In the genomic region with DNA sequence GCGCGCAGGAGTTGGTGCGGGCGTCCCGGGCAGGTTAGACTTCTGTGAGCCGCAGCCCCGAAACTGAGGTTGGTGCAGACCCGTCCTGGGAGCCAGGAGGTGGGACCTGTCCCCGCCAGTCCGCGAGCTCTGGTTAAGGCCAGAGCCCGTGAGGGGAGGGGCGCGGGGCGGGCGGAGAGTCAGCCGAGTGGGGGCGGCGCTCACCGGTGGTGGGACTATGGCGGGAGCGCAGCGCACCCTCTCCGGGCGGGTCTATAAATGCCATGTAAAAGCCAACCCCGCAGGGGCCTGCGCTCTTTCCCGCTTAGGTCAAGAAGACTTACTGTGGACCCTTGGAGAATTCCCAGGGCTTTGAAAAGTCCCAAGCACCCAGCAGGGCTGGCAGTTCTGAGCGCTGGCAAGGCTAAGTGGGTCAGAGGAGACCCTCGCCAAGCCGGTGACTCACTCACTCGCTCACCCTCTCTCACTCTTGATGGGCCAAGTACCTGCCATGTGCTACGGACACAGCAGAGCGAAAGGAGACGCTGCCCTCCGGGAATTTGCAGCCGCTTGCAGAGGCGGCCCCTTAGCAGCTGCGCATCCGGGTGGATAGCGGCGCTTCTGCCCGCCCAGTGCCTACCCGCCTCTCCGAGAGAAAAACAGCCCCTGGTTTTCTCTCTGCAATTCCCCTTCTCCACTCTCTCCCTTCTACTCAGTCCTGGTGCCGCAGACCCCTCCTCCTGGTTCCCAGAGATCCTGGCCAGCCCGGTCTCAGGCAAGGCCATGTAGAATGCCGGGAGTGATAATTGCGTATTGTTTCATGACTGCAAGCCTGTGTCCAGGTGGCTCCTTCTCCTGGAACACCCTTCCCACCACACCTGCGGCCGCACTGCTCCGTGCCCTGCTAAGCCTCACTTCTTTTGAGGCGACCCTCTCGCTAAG, we compare ENCODE assay signal across 9 cellular contexts. TPM values are rescaled to one million over a fixed set of nuclear protein-coding genes. Genes with fewer than 3 reads are reported as not detected.
A peak's percentile ranks its signal among the peaks of the same experiment; 100 is the strongest.
DNase-seq lines count a peak whose midpoint lies in the region; ATAC-seq, FAIRE-seq and TF ChIP-seq lines count a peak whose summit lies in the region.
"Had no signal": no experiment of that assay in that cellular context is flagged by ENCODE, and none has a peak within 500 bp of the region (broad histone marks: within the 10 kb centered on the region; RNA-seq: fewer than 3 reads in every experiment).

A gene (minus strand): TSS at position 110 of the 921 bp plus-strand sequence. CDS start 19,607 bp downstream, outside the sequence.

- H3K36me3 Mint-ChIP-seq in immature natural killer cell: no peaks in the 10 kb centered on the region

- intact Hi-C loops in stomach (cut with DNase I; ENCODE audit: low total_unique reads): no loop called here

- no peak for ATAC-seq in HG03045 (IDR thresholded peaks at IDR 0.05; ENCODE audit: unreplicated experiment)

- dilution Hi-C loops in keratinocyte (cut with MboI; ENCODE audit: extremely low pct_ligation_motif_present, low sequenced_read_pairs): no loop called here

- no peaks in the 10 kb centered on the region for H4K20me1 ChIP-seq in keratinocyte (ENCODE audit: control insufficient read depth, extremely low read depth, insufficient read depth, low read length)
- H4K20me1 ChIP-seq: BLaER1 had no signal

- no peak for TF ChIP-seq POLR2A in stomach (IDR thresholded peaks at IDR 0.05)

- H2AFZ ChIP-seq in keratinocyte (ENCODE audit: control insufficient read depth, low read length): peak within 1 kb of the TSS; percentile 58

- H3K4me1 Mint-ChIP-seq in immature natural killer cell: peaks cover 0 to 3% of the 10 kb centered on the region in 2 donors

- H3K9me3 ChIP-seq in keratinocyte (ENCODE audit: control insufficient read depth, low read depth, low read length): no peaks in the 10 kb centered on the region
- H3K9me3 ChIP-seq in stomach: no peaks in the 10 kb centered on the region

- H3K27me3 Mint-ChIP-seq in immature natural killer cell (ENCODE audit: low read depth in 3 of 3): peaks cover 5 to 20% (median 6%) of the 10 kb centered on the region in 3 donors

- H3K4me1 ChIP-seq in keratinocyte (ENCODE audit: control insufficient read depth, extremely low read depth, insufficient read depth, low read length) (peaks cover 7% of the 10 kb centered on the region), stomach (peaks cover 12 to 32% (median 24%) of the 10 kb centered on the region in 4 donors)
- H3K4me1 ChIP-seq: BLaER1 had no signal

- TF ChIP-seq CTCF in cardiac fibroblast (IDR thresholded peaks at IDR 0.05; ENCODE audit: low read depth, low read length): no peak
- no peak for TF ChIP-seq CTCF in keratinocyte (optimal IDR thresholded peaks at IDR 0.05 in 1 of 3, IDR thresholded peaks at IDR 0.05 in 1 of 3, conservative IDR thresholded peaks at IDR 0.05 in 1 of 3; ENCODE audit: extremely low read depth in 1 of 3, insufficient read depth in 2 of 3, low read length in 3 of 3)
- TF ChIP-seq CTCF in stomach (IDR thresholded peaks at IDR 0.05): no peak

- peaks cover 10% of the 10 kb centered on the region for H3K27me3 ChIP-seq in keratinocyte (ENCODE audit: control insufficient read depth, extremely low read depth, insufficient read depth, low read length)
- H3K27me3 ChIP-seq in stomach: peaks cover 4 to 51% (median 28%) of the 10 kb centered on the region in 3 donors
- H3K27me3 ChIP-seq: BLaER1 had no signal

- H3K9me1 ChIP-seq in keratinocyte (ENCODE audit: control insufficient read depth, extremely low read depth, insufficient read depth, low read length): no peaks in the 10 kb centered on the region

- H3K36me3 ChIP-seq in keratinocyte (ENCODE audit: control insufficient read depth in 2 of 2, extremely low read depth in 1 of 2, insufficient read depth in 2 of 2, low read length in 2 of 2) (no peaks in the 10 kb centered on the region), stomach (no peaks in the 10 kb centered on the region)
- H3K36me3 ChIP-seq: BLaER1 had no signal

- H3K27ac ChIP-seq in keratinocyte (ENCODE audit: control insufficient read depth, insufficient read depth, low read length) (no peak within 1 kb of the TSS), stomach (peak within 1 kb of the TSS; percentile 21 to 90 (median 77))
- H3K27ac ChIP-seq: BLaER1 had no signal

- peak; percentile 74 for TF ChIP-seq EP300 in stomach (IDR thresholded peaks at IDR 0.05)

- H3K9me3 Mint-ChIP-seq in immature natural killer cell: no peaks in the 10 kb centered on the region

- no peaks in the 10 kb centered on the region for H3K79me2 ChIP-seq in keratinocyte (ENCODE audit: control insufficient read depth, insufficient read depth, low read length)

- H3K4me3 ChIP-seq in cardiac fibroblast (replicated peaks in 1 of 2; ENCODE audit: low read depth in 2 of 2, low read length in 2 of 2) (peak within 1 kb of the TSS; percentile 42 to 70), keratinocyte (ENCODE audit: control insufficient read depth in 2 of 3, extremely low read depth in 1 of 3, insufficient read depth in 2 of 3, low read depth in 1 of 3, low read length in 3 of 3) (peak within 1 kb of the TSS; percentile 33 to 70 (median 35)), stomach (peak within 1 kb of the TSS; percentile 47 to 58 (median 56))
- H3K4me3 ChIP-seq: BLaER1 had no signal

- FAIRE-seq in keratinocyte (lab: Jason Lieb, UNC): no peak

- H3K9ac ChIP-seq in keratinocyte (ENCODE audit: control insufficient read depth, extremely low read depth, insufficient read depth, low read length): no peak within 1 kb of the TSS
- H3K9ac ChIP-seq: BLaER1 had no signal

- H3K4me2 ChIP-seq in keratinocyte (ENCODE audit: control insufficient read depth, extremely low read depth, insufficient read depth, low read depth, low read length): peak within 1 kb of the TSS; percentile 74
- H3K4me2 ChIP-seq: BLaER1 had no signal

- peak within 1 kb of the TSS in 1 of 5 donors; percentile 9 for H3K4me3 Mint-ChIP-seq in immature natural killer cell

- WGBS in stomach, 5 donors: 5 to 14% (median 8%) methylated on average over 22 to 54 of the region's 54 CpGs

- DNase-seq in NCI-H82 (lab: John Stamatoyannopoulos, UW) (peak; percentile 56), NCI-H82 treated with DMSO at 0.1 percent for 48 hours (lab: John Stamatoyannopoulos, UW; ENCODE audit: unreplicated experiment) (no peak), cardiac fibroblast (ENCODE audit: low read depth in 2 of 2) (peak; percentile 37 to 94), keratinocyte (ENCODE audit: low read depth, low spot score) (peak; percentile 13), stomach (peak; percentile 31), NCI-H1436 (lab: John Stamatoyannopoulos, UW) (no peak), immature natural killer cell (no peak)

- no peak within 1 kb of the TSS for H3K27ac Mint-ChIP-seq in immature natural killer cell

RNA-seq across cellular contexts. Expression of the gene that starts here (rescaled TPM):
- polyA plus RNA-seq in keratinocyte: 0.09 to 0.35 TPM (median 0.17 TPM) in 3 replicates
- not detected for polyA plus RNA-seq in keratinocyte (2011; ENCODE audit: low read depth)
- 0.15 and 0.19 TPM in 2 replicates for polyA plus RNA-seq in keratinocyte (2011; cell fraction: cytosol; rRNA removed)
- 0.20 and 0.25 TPM in 2 replicates for polyA plus RNA-seq in keratinocyte (2011; cell fraction: nucleus; rRNA removed)
- polyA plus RNA-seq in keratinocyte (2012; ENCODE audit: low replicate concordance): 0.23 and 0.30 TPM in 2 replicates
- polyA minus RNA-seq in keratinocyte: 0.23 to 0.77 TPM (median 0.30 TPM) in 3 replicates
- not detected for polyA minus RNA-seq in keratinocyte (2011; cell fraction: cytosol; rRNA and poly(A)+ RNA removed)
- not detected in 2 replicates for polyA minus RNA-seq in keratinocyte (2011; cell fraction: nucleus; rRNA and poly(A)+ RNA removed)
- total RNA-seq in stomach: 10 to 100 TPM in 1 of 5 donors, 1 to 10 TPM in 4; 2.6 to 17.4 (median 5.9) TPM
- polyA plus RNA-seq in stomach: 1 to 10 TPM; 1.4 to 9.8 (median 4.4) TPM
- not detected for polyA plus RNA-seq in immature natural killer cell

Comparison
In these comparisons a context has a peak if more than half of its experiments do, and no peak if none do; other contexts are left out.
1. DNase-seq: peak in NCI-H82 (single experiment), cardiac fibroblast (2 of 2) and stomach (single experiment); none in NCI-H82 treated with DMSO at 0.1 percent for 48 hours (single experiment), NCI-H1436 (single experiment) and immature natural killer cell (0 of 3).
2. Peak in DNase-seq, H3K4me3 ChIP-seq and H3K4me2 ChIP-seq in keratinocyte; RNA of the gene not detected or under 1 TPM.
3. Peak in every context shown above with its lines, with median percentiles within 50 percentile points of each other: H3K4me3 ChIP-seq.